ENCODE assay signal across 8 cellular contexts in the genomic region with DNA sequence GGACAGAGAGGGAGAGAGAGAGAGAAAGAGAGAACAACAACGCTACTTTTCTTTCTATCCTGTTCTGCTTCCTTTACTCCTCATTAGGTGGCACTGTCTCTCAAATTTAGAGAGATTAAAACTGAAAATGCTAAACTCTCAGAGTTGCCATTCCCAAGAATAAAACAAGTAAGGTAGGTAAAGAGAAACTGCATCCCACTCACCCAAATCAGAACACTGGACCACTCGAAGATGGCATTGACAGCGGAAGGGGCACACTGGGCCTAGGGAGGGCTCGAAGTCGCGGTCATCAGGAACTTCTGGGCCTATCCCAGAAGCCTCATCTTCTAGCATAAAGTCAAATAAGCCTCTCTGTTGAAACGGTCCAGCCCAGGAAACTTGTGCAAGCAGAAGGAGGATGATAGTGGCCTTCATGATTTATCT. TPM values are rescaled to one million over a fixed set of nuclear protein-coding genes. Genes with fewer than 3 reads are reported as not detected.
DNase-seq lines count a peak whose midpoint lies in the region; ATAC-seq and TF ChIP-seq lines count a peak whose summit lies in the region.

No MANE protein-coding gene starts in this region.

- H3K36me3 Mint-ChIP-seq in activated CD4-positive, alpha-beta T cell treated with anti-CD3 and anti-CD28 coated beads for 36 hours (ENCODE audit: low read depth) = no peaks in the 10 kb centered on the region

- peaks cover 2% of the 10 kb centered on the region for H3K27me3 ChIP-seq in mammary epithelial cell (ENCODE audit: insufficient read depth, low read length)

- no peaks in the 10 kb centered on the region for H3K4me1 ChIP-seq in mammary epithelial cell (ENCODE audit: insufficient read depth, low read length)

- H3K36me3 ChIP-seq in mammary epithelial cell (ENCODE audit: insufficient read depth, low read length) = no peaks in the 10 kb centered on the region

- H3K4me1 Mint-ChIP-seq in activated CD4-positive, alpha-beta T cell treated with anti-CD3 and anti-CD28 coated beads for 36 hours = no peaks in the 10 kb centered on the region

- CTCF ChIA-PET in mammary epithelial cell (lab: Charles Lee; ENCODE audit: low non-redundant PET) = no interaction called here
- CTCF ChIA-PET in activated CD4-positive, alpha-beta T cell treated with anti-CD3 and anti-CD28 coated beads for 36 hours (lab: Charles Lee) = interaction anchor here (1.1 to 1.4 kb wide), 3 partner anchors 9 to 146 kb away, joined by 3 to 4 read pairs (median 3); no protein-coding TSS in a partner anchor

- dilution Hi-C loops in mammary epithelial cell (cut with HindIII; ENCODE audit: low sequenced_read_pairs) = no loop called here

- H3K27ac ChIP-seq in mammary epithelial cell (ENCODE audit: insufficient read depth, low read depth, low read length) = no peak overlapping the region

- H3K9me3 ChIP-seq in mammary epithelial cell (replicated peaks; ENCODE audit: insufficient read depth, low read length) = no peaks in the 10 kb centered on the region

- peak overlapping the region; percentile 92 for H2AFZ ChIP-seq in mammary epithelial cell (ENCODE audit: low read depth, low read length)

- intact Hi-C loops in mammary epithelial cell (cut with micrococcal nuclease) = loop anchor here (1.0 to 5.0 kb wide), 4 partner anchors 65 to 201 kb away; no protein-coding TSS in a partner anchor
- intact Hi-C loops in activated CD4-positive, alpha-beta T cell treated with anti-CD3 and anti-CD28 coated beads for 36 hours (cut with DNase I, micrococcal nuclease) = loop anchor here (2.0 to 5.0 kb wide), 2 partner anchors 149 kb away; no protein-coding TSS in a partner anchor

- H3K9ac ChIP-seq in mammary epithelial cell (ENCODE audit: insufficient read depth, low read length) = no peak overlapping the region

- POLR2A ChIA-PET in activated CD4-positive, alpha-beta T cell treated with anti-CD3 and anti-CD28 coated beads for 36 hours (lab: Charles Lee) = no interaction called here

- peak overlapping the region in 1 of 3 experiments; percentile 23 for H3K4me3 ChIP-seq in mammary epithelial cell (replicated peaks in 1 of 3; ENCODE audit: insufficient read depth in 1 of 3, low read depth in 2 of 3, low read length in 3 of 3)

- H3K4me2 ChIP-seq in mammary epithelial cell (ENCODE audit: insufficient read depth, low read depth, low read length) = peak overlapping the region; percentile 51

- WGBS in mammary epithelial cell (ENCODE audit: low coverage, missing lambda C conversion rate) = 8% methylated on average over 6 of the region's 7 CpGs

- DNase-seq in AG09319 (ENCODE audit: extremely low read depth, low read depth) (peak; percentile 31), mammary epithelial cell (peak; percentile 6), medulla oblongata (ENCODE audit: extremely low spot score) (peak; percentile 51), NCI-H1092 (lab: John Stamatoyannopoulos, UW) (no peak), dermis blood vessel endothelial cell (no peak)
- DNase-seq in effector CD8-positive, alpha-beta T cell (lab: John Stamatoyannopoulos, UW) = no peak
- no peak for DNase-seq in activated CD4-positive, alpha-beta T cell treated with anti-CD3 and anti-CD28 coated beads for 36 hours

- no peaks in the 10 kb centered on the region for H4K20me1 ChIP-seq in mammary epithelial cell (ENCODE audit: insufficient read depth, low read length)

- H3K27ac Mint-ChIP-seq in activated CD4-positive, alpha-beta T cell treated with anti-CD3 and anti-CD28 coated beads for 36 hours = no peak overlapping the region

- in situ Hi-C loops in mammary epithelial cell (cut with MboI; ENCODE audit: low sequenced_read_pairs in 2 of 2) = loop anchor here in 1 of 2 donors (10.0 kb wide), 1 partner anchor 147 kb away; no protein-coding TSS in a partner anchor

- H3K4me3 Mint-ChIP-seq in activated CD4-positive, alpha-beta T cell treated with anti-CD3 and anti-CD28 coated beads for 36 hours = no peak overlapping the region

- H3K9me3 Mint-ChIP-seq in activated CD4-positive, alpha-beta T cell treated with anti-CD3 and anti-CD28 coated beads for 36 hours (ENCODE audit: low read depth) = no peaks in the 10 kb centered on the region

- H3K27me3 Mint-ChIP-seq in activated CD4-positive, alpha-beta T cell treated with anti-CD3 and anti-CD28 coated beads for 36 hours = no peaks in the 10 kb centered on the region

- peak; percentile 69 for TF ChIP-seq CTCF in AG09319 (IDR thresholded peaks at IDR 0.05; ENCODE audit: low read depth, low read length)
- TF ChIP-seq CTCF in LNCAP (IDR thresholded peaks at IDR 0.05) = peak; percentile 68
- peak; percentile 35 to 64 for TF ChIP-seq CTCF in mammary epithelial cell (conservative IDR thresholded peaks at IDR 0.05 in 1 of 2, IDR thresholded peaks at IDR 0.05 in 1 of 2; ENCODE audit: extremely low read depth in 1 of 2, insufficient read depth in 1 of 2, low read depth in 1 of 2, low read length in 2 of 2)

- no peak for ATAC-seq in activated CD4-positive, alpha-beta T cell treated with anti-CD3 and anti-CD28 coated beads for 36 hours

- no TSS peak for BruUV-seq in mammary epithelial cell (replicated peaks; lab: Mats Ljungman, UMichigan)

- H3K79me2 ChIP-seq in mammary epithelial cell (ENCODE audit: insufficient read depth, low read length) = no peaks in the 10 kb centered on the region

RNA-seq across cellular contexts. Expression of gene DCN, which starts 4.5 kb away (rescaled TPM):
- 1 to 10 TPM in 1 of 2 donors, under 1 TPM in 1; 0.75 to 3.2 TPM for total RNA-seq in mammary epithelial cell
- polyA plus RNA-seq in mammary epithelial cell = 11.4 TPM
- polyA minus RNA-seq in mammary epithelial cell = not detected
- 4.3 and 35.6 TPM in 2 replicates for total RNA-seq in dermis blood vessel endothelial cell
- total RNA-seq in activated CD4-positive, alpha-beta T cell treated with anti-CD3 and anti-CD28 coated beads for 36 hours = not detected

Comparison
In these comparisons a context has a peak if more than half of its experiments do, and no peak if none do; other contexts are left out.
1. DNase-seq: peak in AG09319 (single experiment), mammary epithelial cell (single experiment) and medulla oblongata (single experiment); none in effector CD8-positive, alpha-beta T cell (single experiment), NCI-H1092 (single experiment), dermis blood vessel endothelial cell (single experiment) and activated CD4-positive, alpha-beta T cell treated with anti-CD3 and anti-CD28 coated beads for 36 hours (single experiment).
2. Peak in every context shown above with its lines, with median percentiles within 50 percentile points of each other: CTCF ChIP-seq.